Comparison of ENCODE assay signal across 8 cellular contexts in the genomic region with DNA sequence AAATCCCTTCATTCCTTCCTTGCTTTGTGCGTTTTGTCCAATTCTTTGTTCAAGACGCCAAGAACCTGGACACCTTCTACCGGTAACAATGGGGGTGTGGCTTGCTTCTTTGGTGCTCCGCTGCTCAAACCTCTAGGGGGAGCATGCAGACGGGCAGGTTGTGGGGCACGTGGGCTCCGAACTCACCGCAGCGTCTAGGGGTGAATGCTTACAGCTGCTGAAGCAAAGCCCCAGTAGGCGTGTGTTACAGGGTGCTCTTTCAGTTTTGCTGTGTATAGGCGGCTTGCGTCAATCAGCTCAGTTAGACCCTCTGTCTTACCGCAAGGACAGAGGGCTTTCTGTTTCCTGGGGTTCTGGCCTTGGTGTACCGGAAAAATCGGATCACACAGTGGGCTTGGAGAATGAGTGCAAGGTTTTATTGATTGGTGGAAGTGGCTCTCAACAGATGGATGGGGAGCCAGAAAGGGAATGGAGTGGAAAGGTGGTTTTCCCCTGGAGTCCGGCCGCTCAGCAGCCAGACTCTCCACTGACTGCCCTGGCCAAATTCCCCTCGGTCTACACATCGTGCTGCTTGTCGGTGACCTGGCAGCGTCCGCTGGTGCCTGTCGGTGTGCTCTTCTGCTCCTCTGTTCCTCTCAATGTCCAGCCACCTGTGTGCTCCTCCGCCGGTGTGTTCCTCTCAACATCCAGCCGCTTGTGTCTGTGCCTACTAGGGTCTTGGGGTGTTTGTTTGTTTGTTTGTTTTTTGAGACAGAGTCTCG. TPM values are rescaled to one million over a fixed set of nuclear protein-coding genes. Genes with fewer than 3 reads are reported as not detected.
A peak's percentile ranks its signal among the peaks of the same experiment; 100 is the strongest.
DNase-seq lines count a peak whose midpoint lies in the region; ATAC-seq and TF ChIP-seq lines count a peak whose summit lies in the region.

No MANE protein-coding gene starts in this region.

- peak overlapping the region; percentile 72 for H3K4me3 ChIP-seq in A673 (ENCODE audit: low read depth, low read length, poor library complexity, severe bottlenecking)
- peak overlapping the region; percentile 38 to 86 (median 64) for H3K4me3 ChIP-seq in spleen

- DNase-seq in A673 (ENCODE audit: low spot score) (peak; percentile 64), NCI-H748 treated with DMSO at 0.1 percent for 48 hours (lab: John Stamatoyannopoulos, UW) (peak; percentile 33), activated T-cell treated with anti-CD3 and anti-CD28 coated beads for 24 hours (ENCODE audit: low read depth) (peak; percentile 64), foreskin melanocyte (peak; percentile 42), spleen (peak; percentile 93), GOT3 (lab: John Stamatoyannopoulos, UW) (no peak)

- no TSS peak for BruUV-seq in A673 (replicated peaks; lab: Mats Ljungman, UMichigan)

- H3K27me3 ChIP-seq in A673 (replicated peaks; ENCODE audit: insufficient read depth, low read depth, low read length, poor library complexity) (no peaks in the 10 kb centered on the region), spleen (replicated peaks in 1 of 7) (no peaks in the 10 kb centered on the region)

- H3K36me3 ChIP-seq in A673 (ENCODE audit: insufficient read depth, low read length, poor library complexity, severe bottlenecking): no peaks in the 10 kb centered on the region
- H3K36me3 ChIP-seq in spleen: no peaks in the 10 kb centered on the region

- peaks cover 5% of the 10 kb centered on the region for H3K4me1 ChIP-seq in A673 (ENCODE audit: insufficient read depth, low read length, poor library complexity, severe bottlenecking)
- H3K4me1 ChIP-seq in spleen: peaks cover 6 to 38% (median 26%) of the 10 kb centered on the region in 6 donors

- intact Hi-C loops in A673 (cut with micrococcal nuclease; ENCODE audit: unreplicated experiment) (no loop called here), spleen (cut with DNase I; ENCODE audit: low total_unique reads) (no loop called here)

- H3K9me3 ChIP-seq in A673 (ENCODE audit: low read depth, low read length, poor library complexity, severe bottlenecking): no peaks in the 10 kb centered on the region
- H3K9me3 ChIP-seq in spleen: peaks cover 0 to 16% (median 11%) of the 10 kb centered on the region in 8 donors

- CTCF ChIA-PET in A673 (lab: Charles Lee): no interaction called here

- POLR2A ChIA-PET in A673 (lab: Charles Lee; ENCODE audit: low non-redundant PET): no interaction called here

- WGBS in spleen, 5 donors: 44 to 59% (median 49%) methylated on average over 27 of the region's 27 CpGs

- H3K27ac ChIP-seq in A673 (ENCODE audit: low read depth, low read length, poor library complexity, severe bottlenecking): no peak overlapping the region
- peak overlapping the region in 7 of 8 donors; percentile 47 to 84 (median 76) for H3K27ac ChIP-seq in spleen

- peak; percentile 53 for TF ChIP-seq CTCF in A673 (conservative IDR thresholded peaks at IDR 0.05; ENCODE audit: low read depth, low read length)
- peak; percentile 50 to 83 (median 66) for TF ChIP-seq CTCF in spleen (IDR thresholded peaks at IDR 0.05 in 8 of 11, conservative IDR thresholded peaks at IDR 0.05 in 3 of 11)

- peak; percentile 94 for ATAC-seq in GM18870 (IDR thresholded peaks at IDR 0.05; ENCODE audit: unreplicated experiment)
- ATAC-seq in HG03108 (IDR thresholded peaks at IDR 0.05; ENCODE audit: unreplicated experiment): peak; percentile 73

- TF ChIP-seq POLR2A in spleen (IDR thresholded peaks at IDR 0.05): no peak

RNA-seq across cellular contexts. Expression of gene LRRC34, which starts 1.2 kb away (rescaled TPM):
- total RNA-seq in A673 (2021): 9.4 and 9.7 TPM in 2 replicates
- total RNA-seq in spleen: 1 to 10 TPM; 1.2 to 8.9 (median 5.1) TPM
- polyA plus RNA-seq in spleen: 1 to 10 TPM; 1.9 to 4.6 (median 2.7) TPM

RNA-seq across cellular contexts. Expression of gene LRRIQ4, which starts 1.3 kb away (rescaled TPM):
- total RNA-seq in A673 (2021) (0.15 and 0.17 TPM in 2 replicates), spleen (under 1 TPM in 2 of 7 donors, not detected in 5; 0.19 to 0.27 TPM)
- under 1 TPM in 1 of 3 donors, not detected in 2; 0.06 TPM for polyA plus RNA-seq in spleen

RNA-seq across cellular contexts. Expression of gene MYNN, which starts 40.7 kb away (rescaled TPM):
- total RNA-seq in A673 (2021): 15.3 and 20.5 TPM in 2 replicates
- total RNA-seq in spleen: 10 to 100 TPM; 14.6 to 21.8 (median 16.2) TPM
- 10 to 100 TPM in 2 of 3 donors, 1 to 10 TPM in 1; 8.3 to 11.0 (median 10.1) TPM for polyA plus RNA-seq in spleen

RNA-seq across cellular contexts. Expression of gene ACTRT3, which starts 44.6 kb away (rescaled TPM):
- 1.3 and 2.3 TPM in 2 replicates for total RNA-seq in A673 (2021)
- total RNA-seq in spleen: 1 to 10 TPM in 1 of 7 donors, under 1 TPM in 6; 0.29 to 1.5 (median 0.70) TPM
- under 1 TPM; 0.30 to 0.58 (median 0.32) TPM for polyA plus RNA-seq in spleen

RNA-seq across cellular contexts. Expression of gene TERC, which starts 49.1 kb away (rescaled TPM):
- total RNA-seq in A673 (2021) (5.8 and 16.7 TPM in 2 replicates), spleen (100 to 1,000 TPM in 1 of 7 donors, 10 to 100 TPM in 2, 1 to 10 TPM in 4; 1.5 to 105 (median 8.2) TPM)
- under 1 TPM in 1 of 3 donors, not detected in 2; 0.39 TPM for polyA plus RNA-seq in spleen
